ENCODE assay signal across 9 cellular contexts in the genomic region with DNA sequence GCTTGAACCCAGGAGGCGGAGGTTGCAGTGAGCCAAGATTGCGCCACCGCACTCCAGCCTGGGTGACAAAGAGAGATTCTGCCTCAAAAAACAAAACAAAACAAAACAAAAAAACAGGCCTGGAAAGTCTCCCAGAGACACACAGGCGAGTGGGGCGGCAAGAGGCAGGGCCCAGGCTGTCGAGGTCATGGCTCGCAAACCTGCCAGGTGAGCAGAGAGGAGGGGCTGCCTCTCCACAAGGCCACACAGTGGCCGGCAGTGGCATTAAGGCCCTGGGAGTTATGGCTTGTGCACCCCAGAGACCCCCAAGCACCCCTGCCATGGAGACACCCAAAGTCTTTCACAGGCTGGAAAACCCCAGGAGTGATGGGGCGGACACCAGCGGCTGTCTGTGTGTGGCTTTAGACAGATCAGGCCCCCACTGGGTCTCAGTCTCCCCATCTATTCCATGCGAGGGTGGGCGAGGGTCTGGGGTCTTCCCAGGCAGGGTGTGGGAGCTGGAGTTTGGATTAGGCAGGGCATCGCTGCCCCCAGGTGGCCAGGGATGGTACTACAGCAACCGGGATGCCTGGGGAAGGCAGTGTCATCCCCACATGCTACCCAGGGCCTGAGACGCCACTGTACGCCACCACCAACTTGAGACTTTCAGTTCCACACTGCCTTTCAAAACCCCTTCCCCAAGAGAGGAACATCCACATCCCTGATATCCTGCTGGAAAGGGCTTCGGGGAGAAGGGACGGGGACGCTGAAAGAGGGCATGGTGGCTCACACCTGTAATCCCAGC. TPM values are rescaled to one million over a fixed set of nuclear protein-coding genes. Genes with fewer than 3 reads are reported as not detected.
DNase-seq lines count a peak whose midpoint lies in the region; ATAC-seq and TF ChIP-seq lines count a peak whose summit lies in the region.
"Had no signal": no experiment of that assay in that cellular context is flagged by ENCODE, and none has a peak within 500 bp of the region (broad histone marks: within the 10 kb centered on the region; RNA-seq: fewer than 3 reads in every experiment).

No MANE protein-coding gene starts in this region.

- no peak overlapping the region for H3K27ac ChIP-seq in CD4-positive, alpha-beta memory T cell (ENCODE audit: low read depth, low read length)
- H3K27ac ChIP-seq in smooth muscle cell (ENCODE audit: low read depth): no peak overlapping the region

- TF ChIP-seq CTCF in smooth muscle cell (IDR thresholded peaks at IDR 0.05; ENCODE audit: borderline replicate concordance, insufficient read depth, poor library complexity, severe bottlenecking): peak; percentile 97

- peaks cover 0 to 7% (median 0%) of the 10 kb centered on the region in 4 donors for H3K4me1 Mint-ChIP-seq in CD4-positive, alpha-beta memory T cell

- H3K36me3 ChIP-seq in CD4-positive, alpha-beta memory T cell (ENCODE audit: insufficient read depth, low read length): peaks cover 9% of the 10 kb centered on the region
- no peaks in the 10 kb centered on the region for H3K36me3 ChIP-seq in smooth muscle cell (ENCODE audit: low read depth)

- H3K27ac Mint-ChIP-seq in CD4-positive, alpha-beta memory T cell: peak overlapping the region in 5 of 7 donors; percentile 42 to 86 (median 72)

- no peaks in the 10 kb centered on the region for H3K27me3 ChIP-seq in CD4-positive, alpha-beta memory T cell (ENCODE audit: insufficient read depth, low read length)
- no peaks in the 10 kb centered on the region for H3K27me3 ChIP-seq in smooth muscle cell (ENCODE audit: low read depth)

- CTCF ChIA-PET in CD4-positive, alpha-beta memory T cell (lab: Charles Lee; ENCODE audit: partially characterized antibody): interaction anchor here (0.6 to 14.3 kb wide), 16 partner anchors 9 to 303 kb away, joined by 3 to 274 read pairs (median 6); no protein-coding TSS in a partner anchor
- CTCF ChIA-PET in HEK293T (lab: Yijun Ruan, JAX): interaction anchor here (0.6 to 2.6 kb wide), 6 partner anchors 9 to 126 kb away, joined by 3 to 23 read pairs (median 4); no protein-coding TSS in a partner anchor

- no peaks in the 10 kb centered on the region for H3K9me3 Mint-ChIP-seq in CD4-positive, alpha-beta memory T cell

- no peaks in the 10 kb centered on the region for H3K9me3 ChIP-seq in CD4-positive, alpha-beta memory T cell (ENCODE audit: control insufficient read depth in 1 of 2, low read length in 2 of 2)
- no peaks in the 10 kb centered on the region for H3K9me3 ChIP-seq in smooth muscle cell (replicated peaks; ENCODE audit: low read depth)

- H3K4me2 ChIP-seq in smooth muscle cell: no peak overlapping the region

- H3K9ac ChIP-seq in smooth muscle cell (ENCODE audit: low read depth): no peak overlapping the region

- intact Hi-C loops in CD4-positive, alpha-beta memory T cell (cut with micrococcal nuclease): no loop called here

- ATAC-seq in HG03108 (IDR thresholded peaks at IDR 0.05; ENCODE audit: unreplicated experiment): no peak
- ATAC-seq in GM19324 (IDR thresholded peaks at IDR 0.05; ENCODE audit: low FRiP score, unreplicated experiment): no peak

- H3K79me2 ChIP-seq in smooth muscle cell (ENCODE audit: low read depth): no peaks in the 10 kb centered on the region

- DNase-seq in CD4-positive, alpha-beta memory T cell: peak; percentile 62 to 75 (median 65)
- DNase-seq in HEK293T (ENCODE audit: extremely low spot score) (peak; percentile 85), T follicular helper cell (ENCODE audit: low read depth) (peak; percentile 61), amniotic epithelial cell (ENCODE audit: low read depth) (peak; percentile 31), hepatic stellate cell (ENCODE audit: low spot score) (peak; percentile 86), smooth muscle cell (lab: John Stamatoyannopoulos, UW; ENCODE audit: unreplicated experiment) (peak; percentile 44)

- no peaks in the 10 kb centered on the region for H3F3A ChIP-seq in smooth muscle cell (ENCODE audit: low read depth)

- no peaks in the 10 kb centered on the region for H3K27me3 Mint-ChIP-seq in CD4-positive, alpha-beta memory T cell

- no peak overlapping the region for H3K4me3 Mint-ChIP-seq in CD4-positive, alpha-beta memory T cell

- peaks cover 8 to 32% of the 10 kb centered on the region in 2 donors for H3K36me3 Mint-ChIP-seq in CD4-positive, alpha-beta memory T cell

- POLR2A ChIA-PET in CD4-positive, alpha-beta memory T cell (lab: Charles Lee; ENCODE audit: partially characterized antibody): interaction anchor here (0.7 to 4.1 kb wide), 4 partner anchors 9 to 111 kb away, joined by 3 to 21 read pairs (median 6); no protein-coding TSS in a partner anchor
- POLR2A ChIA-PET in HEK293T (lab: Yijun Ruan, JAX): interaction anchor here (0.9 to 1.4 kb wide), 2 partner anchors 14 to 89 kb away, joined by 3 read pairs; no protein-coding TSS in a partner anchor

- no peak overlapping the region for H2AFZ ChIP-seq in smooth muscle cell (ENCODE audit: low read depth)

- no peak overlapping the region for H3K4me3 ChIP-seq in CD4-positive, alpha-beta memory T cell (ENCODE audit: low read length in 2 of 2)
- H3K4me3 ChIP-seq in smooth muscle cell: no peak overlapping the region

- no peaks in the 10 kb centered on the region for H4K20me1 ChIP-seq in smooth muscle cell (ENCODE audit: low read depth)

- H3K4me1 ChIP-seq in CD4-positive, alpha-beta memory T cell (ENCODE audit: insufficient read depth, low read length): no peaks in the 10 kb centered on the region
- no peaks in the 10 kb centered on the region for H3K4me1 ChIP-seq in smooth muscle cell (ENCODE audit: low read depth)

- WGBS in smooth muscle cell (ENCODE audit: low lambda C conversion rate): 58% methylated on average over 19 of the region's 19 CpGs

TF ChIP-seq in HEK293T, 16 proteins besides CTCF, POLR2A, EP300 and RAD21:
- TF ChIP-seq CTBP1 (IDR thresholded peaks at IDR 0.05; ENCODE audit: borderline replicate concordance) (no peak), LEF1 (IDR thresholded peaks at IDR 0.05; ENCODE audit: borderline replicate concordance) (no peak), TARDBP (IDR thresholded peaks at IDR 0.05) (no peak), L3MBTL2 (conservative IDR thresholded peaks at IDR 0.05) (no peak), FOXM1 (IDR thresholded peaks at IDR 0.05; ENCODE audit: borderline replicate concordance) (no peak), SUZ12 (IDR thresholded peaks at IDR 0.05) (no peak), NFRKB (IDR thresholded peaks at IDR 0.05) (no peak), BHLHE40 (IDR thresholded peaks at IDR 0.05; ENCODE audit: borderline replicate concordance) (no peak), FOXA1 (IDR thresholded peaks at IDR 0.05) (no peak), ZNF384 (IDR thresholded peaks at IDR 0.05) (no peak), FOXK2 (IDR thresholded peaks at IDR 0.05) (no peak), SP1 (IDR thresholded peaks at IDR 0.05) (no peak), ELF4 (IDR thresholded peaks at IDR 0.05) (no peak)
- TF ChIP-seq, protein P1, sequence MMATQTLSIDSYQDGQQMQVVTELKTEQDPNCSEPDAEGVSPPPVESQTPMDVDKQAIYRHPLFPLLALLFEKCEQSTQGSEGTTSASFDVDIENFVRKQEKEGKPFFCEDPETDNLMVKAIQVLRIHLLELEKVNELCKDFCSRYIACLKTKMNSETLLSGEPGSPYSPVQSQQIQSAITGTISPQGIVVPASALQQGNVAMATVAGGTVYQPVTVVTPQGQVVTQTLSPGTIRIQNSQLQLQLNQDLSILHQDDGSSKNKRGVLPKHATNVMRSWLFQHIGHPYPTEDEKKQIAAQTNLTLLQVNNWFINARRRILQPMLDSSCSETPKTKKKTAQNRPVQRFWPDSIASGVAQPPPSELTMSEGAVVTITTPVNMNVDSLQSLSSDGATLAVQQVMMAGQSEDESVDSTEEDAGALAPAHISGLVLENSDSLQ (IDR thresholded peaks at IDR 0.05): no peak

RNA-seq across cellular contexts. Expression of gene CTRC, which starts 7.3 kb away (rescaled TPM):
- under 1 TPM in 1 of 2 experiments, not detected in 1; 0.17 TPM for total RNA-seq in CD4-positive, alpha-beta memory T cell
- not detected for polyA plus RNA-seq in CD4-positive, alpha-beta memory T cell
- total RNA-seq in smooth muscle cell: not detected in 2 replicates
- polyA plus RNA-seq in smooth muscle cell: 1.2 TPM in 1 of 2 replicates, not detected in the other
- total RNA-seq: NCI-H460 had no signal

RNA-seq across cellular contexts. Expression of gene EFHD2, which starts 21.3 kb away (rescaled TPM):
- total RNA-seq in CD4-positive, alpha-beta memory T cell: 10 to 100 TPM; 46.4 to 50.3 TPM
- polyA plus RNA-seq in CD4-positive, alpha-beta memory T cell: 10 to 100 TPM; 58.4 to 66.7 TPM
- total RNA-seq in smooth muscle cell: 7.0 and 10.4 TPM in 2 replicates
- polyA plus RNA-seq in smooth muscle cell: 22.9 and 34.1 TPM in 2 replicates

RNA-seq across cellular contexts. Expression of gene CELA2A, which starts 25.6 kb away (rescaled TPM):
- total RNA-seq in CD4-positive, alpha-beta memory T cell: not detected
- not detected for polyA plus RNA-seq in CD4-positive, alpha-beta memory T cell
- 2.6 TPM in 1 of 2 replicates, not detected in the other for total RNA-seq in smooth muscle cell
- polyA plus RNA-seq in smooth muscle cell: not detected in 2 replicates
- total RNA-seq: NCI-H460 had no signal

RNA-seq across cellular contexts. Expression of gene CELA2B, which starts 44.9 kb away (rescaled TPM):
- total RNA-seq in CD4-positive, alpha-beta memory T cell: not detected
- polyA plus RNA-seq in CD4-positive, alpha-beta memory T cell: not detected
- total RNA-seq in smooth muscle cell: not detected in 2 replicates
- not detected in 2 replicates for polyA plus RNA-seq in smooth muscle cell
- total RNA-seq: NCI-H460 had no signal

Comparison
In these comparisons a context has a peak if more than half of its experiments do, and no peak if none do; other contexts are left out.
1. DNase-seq: peak in every context shown above with its lines; median percentile 86 in hepatic stellate cell; 85 in HEK293T; 65 in CD4-positive, alpha-beta memory T cell; 61 in T follicular helper cell; 44 in smooth muscle cell; 31 in amniotic epithelial cell.